Comparison of ENCODE assay signal across 8 cellular contexts in the genomic region with DNA sequence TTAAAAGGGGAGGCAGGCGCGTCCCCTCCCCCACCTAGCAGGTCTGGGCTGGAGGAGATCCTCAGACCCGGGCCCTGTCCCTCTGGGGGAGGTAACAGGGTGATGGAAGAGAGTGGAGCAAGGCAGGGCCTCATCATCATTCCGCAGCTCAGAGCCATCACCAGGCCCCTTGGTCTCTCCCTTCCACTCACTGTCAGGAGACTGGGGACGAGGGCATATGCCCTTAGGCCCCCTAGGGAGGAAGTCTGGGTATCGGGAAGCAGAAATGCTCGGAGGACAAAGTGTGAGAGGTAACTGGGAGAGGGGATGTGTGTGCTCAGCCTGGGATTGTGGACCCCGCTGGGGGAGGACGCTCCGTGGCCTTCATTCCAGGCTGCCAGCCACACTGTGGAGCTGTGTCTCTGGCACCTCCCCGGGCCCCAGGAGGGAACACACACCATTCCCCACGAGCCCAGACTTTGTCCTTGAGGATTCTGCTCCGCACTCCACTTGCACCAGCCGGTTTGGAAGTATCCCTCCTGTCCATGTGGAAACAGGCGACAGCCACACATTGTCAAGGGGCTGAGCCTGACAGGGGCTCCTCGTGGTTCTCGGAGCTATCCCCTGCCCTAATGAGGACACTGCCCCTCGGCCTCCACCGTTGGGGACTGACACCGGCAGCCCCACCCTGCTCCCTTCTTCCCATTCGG. TPM values are rescaled to one million over a fixed set of nuclear protein-coding genes. Genes with fewer than 3 reads are reported as not detected.
DNase-seq lines count a peak whose midpoint lies in the region; FAIRE-seq and TF ChIP-seq lines count a peak whose summit lies in the region.

No MANE protein-coding gene starts in this region.

- H3K4me3 ChIP-seq in GM06990 (replicated peaks; ENCODE audit: low read depth, low read length): peak overlapping the region; percentile 58
- H3K4me3 ChIP-seq in OCI-LY3 (ENCODE audit: low read length): peak overlapping the region; percentile 81
- peak overlapping the region; percentile 50 to 80 (median 54) for H3K4me3 ChIP-seq in endothelial cell of umbilical vein (replicated peaks in 1 of 3; ENCODE audit: insufficient read depth in 1 of 3, low read depth in 1 of 3, low read length in 3 of 3)
- H3K4me3 ChIP-seq in neuronal stem cell (ENCODE audit: low read length in 2 of 2): peak overlapping the region; percentile 87 to 91

- H3K79me1 ChIP-seq in neuronal stem cell (ENCODE audit: low read depth, low read length): no peaks in the 10 kb centered on the region

- H3K9me1 ChIP-seq in endothelial cell of umbilical vein (replicated peaks; ENCODE audit: control insufficient read depth, extremely low read depth, insufficient read depth, low read length): no peaks in the 10 kb centered on the region

- H3K27ac ChIP-seq in OCI-LY3 (ENCODE audit: low read length) (no peak overlapping the region), endothelial cell of umbilical vein (ENCODE audit: insufficient read depth, low read depth, low read length) (no peak overlapping the region), neuronal stem cell (replicated peaks; ENCODE audit: low read length) (peak overlapping the region; percentile 68)

- H3K9me3 ChIP-seq in OCI-LY3 (ENCODE audit: insufficient read depth, low read length) (no peaks in the 10 kb centered on the region), endothelial cell of umbilical vein (replicated peaks; ENCODE audit: control insufficient read depth, insufficient read depth, low read length) (no peaks in the 10 kb centered on the region), neuronal stem cell (replicated peaks in 1 of 2; ENCODE audit: control insufficient read depth in 2 of 2, insufficient read depth in 1 of 2, low read depth in 1 of 2, low read length in 2 of 2) (no peaks in the 10 kb centered on the region)

- no peak for TF ChIP-seq POLR2A in endothelial cell of umbilical vein (IDR thresholded peaks at IDR 0.05; ENCODE audit: low read depth, low read length)

- H3K27me3 ChIP-seq in GM06990 (replicated peaks; ENCODE audit: control insufficient read depth, insufficient read depth, low read length) (no peaks in the 10 kb centered on the region), OCI-LY3 (ENCODE audit: low read depth, low read length) (no peaks in the 10 kb centered on the region), endothelial cell of umbilical vein (ENCODE audit: control insufficient read depth in 2 of 2, insufficient read depth in 2 of 2, low read length in 2 of 2) (no peaks in the 10 kb centered on the region), neuronal stem cell (ENCODE audit: control insufficient read depth in 3 of 3, insufficient read depth in 3 of 3, low read depth in 1 of 3, low read length in 3 of 3) (no peaks in the 10 kb centered on the region)

- intact Hi-C loops in endothelial cell of umbilical vein (cut with micrococcal nuclease): no loop called here

- TF ChIP-seq CTCF in GM06990 (IDR thresholded peaks at IDR 0.05; ENCODE audit: insufficient read depth, low read length, poor library complexity, severe bottlenecking) (no peak), OCI-LY3 (IDR thresholded peaks at IDR 0.05; ENCODE audit: low read depth, low read length) (no peak), endothelial cell of umbilical vein (IDR thresholded peaks at IDR 0.05; ENCODE audit: extremely low read depth in 1 of 2, insufficient read depth in 1 of 2, low read depth in 1 of 2, low read length in 2 of 2) (no peak)

- peaks cover 10% of the 10 kb centered on the region; the same call in 1 of the 2 replicates for H3K4me1 ChIP-seq in OCI-LY3 (ENCODE audit: low read length)
- peaks cover 9% of the 10 kb centered on the region for H3K4me1 ChIP-seq in endothelial cell of umbilical vein (ENCODE audit: control insufficient read depth, extremely low read depth, insufficient read depth, low read length)
- H3K4me1 ChIP-seq in neuronal stem cell (ENCODE audit: control insufficient read depth in 2 of 2, insufficient read depth in 1 of 2, low read depth in 1 of 2, low read length in 2 of 2): peaks cover 14 to 26% of the 10 kb centered on the region in 2 donors

- peaks cover 5% of the 10 kb centered on the region for H3K36me3 ChIP-seq in GM06990 (ENCODE audit: control insufficient read depth, insufficient read depth, low read length)
- H3K36me3 ChIP-seq in OCI-LY3 (replicated peaks; ENCODE audit: low read depth, low read length): peaks cover 13% of the 10 kb centered on the region
- H3K36me3 ChIP-seq in endothelial cell of umbilical vein (ENCODE audit: control insufficient read depth in 2 of 2, extremely low read depth in 1 of 2, insufficient read depth in 2 of 2, low read length in 2 of 2): peaks cover 7 to 8% of the 10 kb centered on the region in 2 experiments
- peaks cover 20 to 51% of the 10 kb centered on the region in 2 donors for H3K36me3 ChIP-seq in neuronal stem cell (replicated peaks in 1 of 2; ENCODE audit: control insufficient read depth in 2 of 2, insufficient read depth in 2 of 2, low read length in 2 of 2)

- CTCF ChIA-PET in endothelial cell of umbilical vein (lab: Charles Lee): interaction anchor here (1.5 to 3.0 kb wide), 3 partner anchors 9 to 69 kb away, joined by 4 to 25 read pairs (median 9); no protein-coding TSS in a partner anchor

- H2AK5ac ChIP-seq in neuronal stem cell (ENCODE audit: low read depth, low read length): peak overlapping the region; percentile 82

- H3K79me2 ChIP-seq in OCI-LY3 (ENCODE audit: low read length) (no peaks in the 10 kb centered on the region), endothelial cell of umbilical vein (ENCODE audit: control insufficient read depth, insufficient read depth, low read length) (no peaks in the 10 kb centered on the region)

- no peak for FAIRE-seq in endothelial cell of umbilical vein (lab: Jason Lieb, UNC)

- no peak overlapping the region for H4K91ac ChIP-seq in neuronal stem cell (ENCODE audit: low read depth, low read length, poor library complexity)

- H2BK12ac ChIP-seq in neuronal stem cell (ENCODE audit: low read length): no peak overlapping the region

- peak overlapping the region; percentile 91 for H2BK15ac ChIP-seq in neuronal stem cell (ENCODE audit: low read length)

- H4K20me1 ChIP-seq in OCI-LY3 (ENCODE audit: insufficient read depth, low read length) (no peaks in the 10 kb centered on the region), endothelial cell of umbilical vein (replicated peaks; ENCODE audit: control insufficient read depth, extremely low read depth, insufficient read depth, low read length) (no peaks in the 10 kb centered on the region)

- peak overlapping the region; percentile 57 for H3K9ac ChIP-seq in OCI-LY3 (ENCODE audit: low read length)
- H3K9ac ChIP-seq in endothelial cell of umbilical vein (replicated peaks; ENCODE audit: extremely low read depth, insufficient read depth, low read length): no peak overlapping the region
- H3K9ac ChIP-seq in neuronal stem cell (ENCODE audit: low read depth, low read length, poor library complexity): peak overlapping the region; percentile 87

- DNase-seq in GM06990 (ENCODE audit: extremely low read depth, insufficient read length) (no peak), endothelial cell of umbilical vein (ENCODE audit: low read depth, low spot score) (no peak), neuronal stem cell (ENCODE audit: low spot score) (no peak), cerebellar nuclear complex (lab: John Stamatoyannopoulos, UW) (no peak), NCI-H2081 treated with DMSO at 0.1 percent for 48 hours (lab: John Stamatoyannopoulos, UW) (no peak), NCI-H2107 treated with DMSO at 0.1 percent for 48 hours (lab: John Stamatoyannopoulos, UW; ENCODE audit: unreplicated experiment) (no peak), glomerular visceral epithelial cell (ENCODE audit: extremely low spot score) (no peak)

- H3K14ac ChIP-seq in neuronal stem cell (ENCODE audit: low read length): peak overlapping the region; percentile 72

- dilution Hi-C loops in endothelial cell of umbilical vein (cut with MboI; ENCODE audit: extremely low pct_ligation_motif_present, low sequenced_read_pairs): no loop called here

- BruUV-seq in endothelial cell of umbilical vein (replicated peaks; lab: Mats Ljungman, UMichigan): no TSS peak

- WGBS in neuronal stem cell (ENCODE audit: extremely low coverage in 2 of 2, insufficient read length in 2 of 2, insufficient replicate concordance in 1 of 2), 2 donors: no CpG with 5 or more reads among the region's 21 CpGs

- H2BK5ac ChIP-seq in neuronal stem cell (ENCODE audit: low read length): peak overlapping the region; percentile 84

- peak overlapping the region; percentile 82 for H3K4me2 ChIP-seq in OCI-LY3 (ENCODE audit: low read length)
- H3K4me2 ChIP-seq in endothelial cell of umbilical vein (ENCODE audit: insufficient read depth, low read length): peak overlapping the region; percentile 87
- H3K4me2 ChIP-seq in neuronal stem cell (ENCODE audit: insufficient read depth, low read length, poor library complexity, severe bottlenecking): peak overlapping the region; percentile 89

- H3K18ac ChIP-seq in neuronal stem cell (ENCODE audit: low read length): peak overlapping the region; percentile 85

- no peak overlapping the region for H2BK120ac ChIP-seq in neuronal stem cell (ENCODE audit: low read depth, low read length)

- peak overlapping the region; percentile 38 for H3K23ac ChIP-seq in neuronal stem cell (ENCODE audit: low read depth, low read length, poor library complexity)

- H2AFZ ChIP-seq in OCI-LY3 (ENCODE audit: low read depth, low read length) (0 out of 2 replicates have a peak overlapping the region, but pooled peaks have one; percentile 39), endothelial cell of umbilical vein (ENCODE audit: low read depth, low read length) (peak overlapping the region; percentile 91), neuronal stem cell (ENCODE audit: low read length) (peak overlapping the region; percentile 91)

- POLR2A ChIA-PET in endothelial cell of umbilical vein (lab: Charles Lee): interaction anchor here (1.5 kb wide), 1 partner anchor 8 kb away, joined by 3 read pairs; no protein-coding TSS in a partner anchor

- no peak overlapping the region for H3K4ac ChIP-seq in neuronal stem cell (ENCODE audit: low read length)

- no peak overlapping the region for H4K8ac ChIP-seq in neuronal stem cell (ENCODE audit: low read depth, low read length)

RNA-seq across cellular contexts. Expression of gene REEP2, which starts 0.8 kb away (rescaled TPM):
- total RNA-seq in endothelial cell of umbilical vein: 4.0 and 4.4 TPM in 2 replicates
- 4.8 and 5.3 TPM in 2 replicates for polyA plus RNA-seq in endothelial cell of umbilical vein
- polyA plus RNA-seq in endothelial cell of umbilical vein (2011; cell fraction: cytosol; rRNA removed): 4.3 and 4.5 TPM in 2 replicates
- 5.3 and 6.5 TPM in 2 replicates for polyA plus RNA-seq in endothelial cell of umbilical vein (2011; cell fraction: nucleus; rRNA removed)
- polyA plus RNA-seq in endothelial cell of umbilical vein (2012): 2.4 and 3.5 TPM in 2 replicates
- 5.2 and 9.2 TPM in 2 replicates for polyA minus RNA-seq in endothelial cell of umbilical vein
- polyA minus RNA-seq in endothelial cell of umbilical vein (2011; cell fraction: cytosol; rRNA and poly(A)+ RNA removed): not detected
- 1.1 and 1.9 TPM in 2 replicates for polyA minus RNA-seq in endothelial cell of umbilical vein (2011; cell fraction: nucleus; rRNA and poly(A)+ RNA removed)
- 65.9 TPM for polyA plus RNA-seq in neuronal stem cell (2013, experiment 1 of 2)
- polyA plus RNA-seq in neuronal stem cell (2013, experiment 2 of 2): 64.9 TPM

RNA-seq across cellular contexts. Expression of gene EGR1, which starts 25.6 kb away (rescaled TPM):
- 5.5 and 12.7 TPM in 2 replicates for total RNA-seq in endothelial cell of umbilical vein
- 6.5 and 7.2 TPM in 2 replicates for polyA plus RNA-seq in endothelial cell of umbilical vein
- 6.2 and 12.4 TPM in 2 replicates for polyA plus RNA-seq in endothelial cell of umbilical vein (2011; cell fraction: cytosol; rRNA removed)
- 21.1 and 28.3 TPM in 2 replicates for polyA plus RNA-seq in endothelial cell of umbilical vein (2011; cell fraction: nucleus; rRNA removed)
- 10.3 and 11.0 TPM in 2 replicates for polyA plus RNA-seq in endothelial cell of umbilical vein (2012)
- 6.2 and 6.7 TPM in 2 replicates for polyA minus RNA-seq in endothelial cell of umbilical vein
- 1.0 TPM for polyA minus RNA-seq in endothelial cell of umbilical vein (2011; cell fraction: cytosol; rRNA and poly(A)+ RNA removed)
- 8.8 and 18.4 TPM in 2 replicates for polyA minus RNA-seq in endothelial cell of umbilical vein (2011; cell fraction: nucleus; rRNA and poly(A)+ RNA removed)
- polyA plus RNA-seq in neuronal stem cell (2013, experiment 1 of 2): 131 TPM
- polyA plus RNA-seq in neuronal stem cell (2013, experiment 2 of 2): 132 TPM

Comparison
In these comparisons a context has a peak if more than half of its experiments do, and no peak if none do; other contexts are left out.
1. H2AFZ ChIP-seq: peak in every context shown above with its lines; median percentile 91 in endothelial cell of umbilical vein; 91 in neuronal stem cell; 39 in OCI-LY3.